Comparison of ENCODE assay signal across 28 cellular contexts in genomic region chr1:222791006-222791710, GRCh38. TPM values are rescaled to one million over a fixed set of nuclear protein-coding genes. Genes with fewer than 3 reads are reported as not detected.
A peak's percentile ranks its signal among the peaks of the same experiment; 100 is the strongest.
DNase-seq lines count a peak whose midpoint lies in the region; ATAC-seq and TF ChIP-seq lines count a peak whose summit lies in the region.
"Had no signal": no experiment of that assay in that cellular context is flagged by ENCODE, and none has a peak within 500 bp of the region (broad histone marks: within the 10 kb centered on the region; RNA-seq: fewer than 3 reads in every experiment).

No MANE protein-coding gene starts in this region.

- TF ChIP-seq CTCF in mesothelial cell of epicardium (IDR thresholded peaks at IDR 0.05; ENCODE audit: unreplicated experiment), result no peak
- TF ChIP-seq CTCF in mucosa of descending colon (IDR thresholded peaks at IDR 0.05), result no peak

- no peak overlapping the region for H3K4me3 Mint-ChIP-seq in mesothelial cell of epicardium
- H3K4me3 Mint-ChIP-seq: activated T-cell treated with anti-CD3 and anti-CD28 coated beads, Interleukin-2, amount 50 U/mL, for 4 hours; CD4-positive, CD25-positive, alpha-beta regulatory T cell; naive thymus-derived CD4-positive, alpha-beta T cell had no signal

- no peak overlapping the region for H3K4me3 ChIP-seq in mucosa of descending colon
- H3K4me3 ChIP-seq: adrenal gland, vagina had no signal

- intact Hi-C loops in left cardiac atrium (cut with DNase I), result loop anchor here in 1 of 2 donors (5.0 kb wide), 1 partner anchor 331 kb away; no protein-coding TSS in a partner anchor
- intact Hi-C loops in cardiac septum (cut with DNase I), result loop anchor here (10.0 kb wide), 1 partner anchor 334 kb away; no protein-coding TSS in a partner anchor
- intact Hi-C loops in mucosa of descending colon (cut with DNase I, micrococcal nuclease), result loop anchor here (5.0 to 10.0 kb wide), 3 partner anchors 291 to 334 kb away; no protein-coding TSS in a partner anchor

- peaks cover 47% of the 10 kb centered on the region for H3K4me1 Mint-ChIP-seq in mesothelial cell of epicardium
- H3K4me1 Mint-ChIP-seq: CD4-positive, CD25-positive, alpha-beta regulatory T cell had no signal

- ATAC-seq in left cardiac atrium (peak; percentile 27 to 54), HG03571 (IDR thresholded peaks at IDR 0.05; ENCODE audit: unreplicated experiment) (no peak), mucosa of descending colon (no peak)
- ATAC-seq: naive thymus-derived CD4-positive, alpha-beta T cell had no signal

- H3K9me3 ChIP-seq in mucosa of descending colon, result no peaks in the 10 kb centered on the region
- H3K9me3 ChIP-seq: adrenal gland, vagina had no signal

- no peaks in the 10 kb centered on the region for H3K27me3 Mint-ChIP-seq in mesothelial cell of epicardium (ENCODE audit: low read depth)
- H3K27me3 Mint-ChIP-seq: CD4-positive, CD25-positive, alpha-beta regulatory T cell had no signal

- H3K36me3 Mint-ChIP-seq in mesothelial cell of epicardium, result no peaks in the 10 kb centered on the region
- H3K36me3 Mint-ChIP-seq: CD4-positive, CD25-positive, alpha-beta regulatory T cell; naive thymus-derived CD4-positive, alpha-beta T cell had no signal

- no peaks in the 10 kb centered on the region for H3K4me1 ChIP-seq in mucosa of descending colon (ENCODE audit: low read depth)

- H3K9me3 Mint-ChIP-seq in mesothelial cell of epicardium, result no peaks in the 10 kb centered on the region

- DNase-seq in left cardiac atrium, result no peak
- no peak for DNase-seq in cardiac septum (ENCODE audit: low spot score)
- DNase-seq in amniotic epithelial cell (ENCODE audit: low read depth), result peak; percentile 75
- no peak for DNase-seq in mesothelial cell of epicardium (ENCODE audit: low spot score in 2 of 2, unreplicated experiment in 2 of 2)
- no peak for DNase-seq in NCI-H1436 treated with DMSO at 0.1 percent for 48 hours (lab: John Stamatoyannopoulos, UW)
- no peak for DNase-seq in mucosa of descending colon
- DNase-seq in NCI-H2196 (lab: John Stamatoyannopoulos, UW; ENCODE audit: unreplicated experiment), result no peak
- DNase-seq: activated CD4-positive, alpha-beta T cell treated with anti-CD3 and anti-CD28 coated beads for 4 hours; activated naive CD4-positive, alpha-beta T cell treated with Interleukin-2 at 50 U/mL for 16 hours; activated T-cell treated with anti-CD3 and anti-CD28 coated beads, Interleukin-2, amount 50 U/mL, for 4 hours; caudate nucleus; head of caudate nucleus; mammary epithelial cell; MM.1S; naive thymus-derived CD4-positive, alpha-beta T cell; NCI-H1436; NCI-H748 treated with DMSO at 0.1 percent for 48 hours; nucleus accumbens; stimulated activated CD4-positive, alpha-beta T cell treated with anti-CD3 and anti-CD28 coated beads, Interleukin-4, amount 100 ng/mL, for 4 hours; stimulated activated naive CD4-positive, alpha-beta T cell treated with Interleukin-2 at 50 U/mL for 16 hours had no signal

- H3K36me3 ChIP-seq in mucosa of descending colon (ENCODE audit: low read depth), result no peaks in the 10 kb centered on the region
- H3K36me3 ChIP-seq: adrenal gland, vagina had no signal

- H3K27ac Mint-ChIP-seq in mesothelial cell of epicardium, result peak overlapping the region; percentile 40
- H3K27ac Mint-ChIP-seq: CD4-positive, CD25-positive, alpha-beta regulatory T cell; naive thymus-derived CD4-positive, alpha-beta T cell had no signal

RNA-seq across cellular contexts. Expression of gene DISP1, which starts 23.7 kb away (rescaled TPM):
- total RNA-seq in left cardiac atrium (1 to 10 TPM; 4.2 to 8.0 TPM), cardiac septum (3.0 TPM), mesothelial cell of epicardium (84.5 to 91.7 TPM (median 89.8 TPM) in 3 replicates), mucosa of descending colon (10 to 100 TPM in 1 of 3 donors, 1 to 10 TPM in 2; 4.7 to 15.8 (median 4.9) TPM)

RNA-seq across cellular contexts. Expression of gene FAM177B, which starts 54.2 kb away (rescaled TPM):
- not detected for total RNA-seq in left cardiac atrium
- not detected for total RNA-seq in cardiac septum
- not detected in 3 replicates for total RNA-seq in mesothelial cell of epicardium
- 10 to 100 TPM in 1 of 3 donors, 1 to 10 TPM in 2; 4.1 to 11.6 (median 9.7) TPM for total RNA-seq in mucosa of descending colon
- total RNA-seq: activated T-cell treated with anti-CD3 and anti-CD28 coated beads, Interleukin-2, amount 50 U/mL, for 4 hours; CD4-positive, CD25-positive, alpha-beta regulatory T cell; dermis microvascular lymphatic vessel endothelial cell; G401; mammary epithelial cell; naive thymus-derived CD4-positive, alpha-beta T cell; renal cortical epithelial cell; T-helper 2 cell treated with Interferon-gamma antibody and Interleukin-4, amounts not matched to agents 100 ng/mL and 5 ng/mL, for 36 hours; vagina had no signal

Comparison
In these comparisons a context has a peak if more than half of its experiments do, and no peak if none do; other contexts are left out.
1. ATAC-seq: peak in left cardiac atrium (2 of 2); none in HG03571 (single experiment) and mucosa of descending colon (single experiment).